Comparison of ENCODE assay signal across 9 cellular contexts in the genomic region with DNA sequence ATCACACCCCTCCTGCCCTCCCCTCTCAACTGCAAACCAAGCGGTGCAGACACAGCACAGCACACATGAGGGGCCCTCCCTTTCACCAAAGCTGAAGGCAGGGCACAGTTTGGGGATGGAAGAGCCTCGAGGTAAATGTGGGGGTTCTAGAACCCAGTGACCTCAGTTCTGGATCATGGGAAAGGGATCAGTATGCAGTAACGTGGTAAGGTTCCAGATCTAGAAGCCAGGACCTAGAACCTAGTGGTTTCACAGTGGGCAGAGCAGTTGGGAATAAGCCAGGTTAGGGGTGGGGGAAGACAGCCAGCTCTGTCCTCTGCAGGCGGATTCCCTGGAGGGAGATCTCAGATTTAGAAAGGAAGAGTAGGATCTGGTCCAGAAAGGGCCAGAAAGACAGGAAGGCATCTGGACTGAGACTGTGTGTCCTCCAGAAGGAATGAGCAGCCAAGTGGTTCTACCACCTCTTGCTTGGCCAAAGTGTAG. TPM values are rescaled to one million over a fixed set of nuclear protein-coding genes. Genes with fewer than 3 reads are reported as not detected.
DNase-seq lines count a peak whose midpoint lies in the region; ATAC-seq, FAIRE-seq and TF ChIP-seq lines count a peak whose summit lies in the region.
"Had no signal": no experiment of that assay in that cellular context is flagged by ENCODE, and none has a peak within 500 bp of the region (broad histone marks: within the 10 kb centered on the region; RNA-seq: fewer than 3 reads in every experiment).

No MANE protein-coding gene starts in this region.

- no peak overlapping the region for H3K18ac ChIP-seq in mesenchymal stem cell (ENCODE audit: low read depth in 1 of 2, low read length in 2 of 2)

- no peak overlapping the region for H3K4ac ChIP-seq in mesenchymal stem cell (ENCODE audit: low read depth in 1 of 2, low read length in 2 of 2)

- H3K36me3 ChIP-seq in astrocyte (ENCODE audit: insufficient read depth, low read length) (peaks cover 11% of the 10 kb centered on the region), mesenchymal stem cell (ENCODE audit: control insufficient read depth in 1 of 2, insufficient read depth in 2 of 2, low read depth in 1 of 2, low read length in 2 of 2) (peaks cover 52 to 56% of the 10 kb centered on the region in 2 experiments), vagina (peaks cover 0 to 26% of the 10 kb centered on the region in 2 donors)

- peaks cover 4% of the 10 kb centered on the region for H3K79me1 ChIP-seq in mesenchymal stem cell (replicated peaks; ENCODE audit: low read length, poor library complexity, severe bottlenecking)

- no peak overlapping the region for H3K14ac ChIP-seq in mesenchymal stem cell (ENCODE audit: low read length in 2 of 2)

- H3K9ac ChIP-seq in astrocyte (ENCODE audit: low read length) (no peak overlapping the region), mesenchymal stem cell (ENCODE audit: low read length) (peak overlapping the region; percentile 98)

- no peak overlapping the region for H3K4me2 ChIP-seq in astrocyte (ENCODE audit: low read length)
- H3K4me2 ChIP-seq in mesenchymal stem cell (ENCODE audit: low read length, poor library complexity, severe bottlenecking) = no peak overlapping the region

- H3K23ac ChIP-seq in mesenchymal stem cell (ENCODE audit: low read length in 2 of 2) = no peak overlapping the region

- H3K9me3 ChIP-seq in astrocyte (ENCODE audit: insufficient read depth, low read depth, low read length) = no peaks in the 10 kb centered on the region
- no peaks in the 10 kb centered on the region for H3K9me3 ChIP-seq in mesenchymal stem cell (ENCODE audit: control insufficient read depth, low read length)
- H3K9me3 ChIP-seq in vagina = no peaks in the 10 kb centered on the region

- H4K91ac ChIP-seq in mesenchymal stem cell (ENCODE audit: low read length) = no peak overlapping the region

- peaks cover 41 to 46% of the 10 kb centered on the region in 2 donors for H3K4me1 Mint-ChIP-seq in natural killer cell treated with Interleukin-12 subunit alpha and Interleukin-12 subunit beta and Interleukin-15 and Interleukin-18, amount 100 ng/mL, for 72 hours (ENCODE audit: low read depth in 2 of 2)
- peaks cover 34 to 40% of the 10 kb centered on the region in 2 donors for H3K4me1 Mint-ChIP-seq in natural killer cell
- H3K4me1 Mint-ChIP-seq in astrocyte (ENCODE audit: low read depth, unreplicated experiment) = peaks cover 27% of the 10 kb centered on the region

- H3K36me3 Mint-ChIP-seq in natural killer cell treated with Interleukin-12 subunit alpha and Interleukin-12 subunit beta and Interleukin-15 and Interleukin-18, amount 100 ng/mL, for 72 hours = peaks cover 7% of the 10 kb centered on the region
- no peaks in the 10 kb centered on the region for H3K36me3 Mint-ChIP-seq in natural killer cell
- peaks cover 32% of the 10 kb centered on the region for H3K36me3 Mint-ChIP-seq in astrocyte (ENCODE audit: low read depth, unreplicated experiment)

- H4K20me1 ChIP-seq in astrocyte (ENCODE audit: insufficient read depth, low read length) = peaks cover 52% of the 10 kb centered on the region

- DNase-seq in natural killer cell treated with Interleukin-12 subunit alpha and Interleukin-12 subunit beta and Interleukin-15 and Interleukin-18, amount 100 ng/mL, for 72 hours (ENCODE audit: low spot score) = no peak
- DNase-seq in natural killer cell (no peak), astrocyte (ENCODE audit: low read depth) (no peak), mesenchymal stem cell (peak; percentile 86), vagina (ENCODE audit: extremely low spot score in 2 of 2) (no peak), SW 1271 (lab: John Stamatoyannopoulos, UW) (no peak)
- DNase-seq in stimulated activated CD4-positive, alpha-beta T cell treated with anti-CD3 and anti-CD28 coated beads, Interleukin-2, amount 100 ng/mL, for 24 hours = no peak

- H2AK5ac ChIP-seq in mesenchymal stem cell (ENCODE audit: low read length, severe bottlenecking) = no peak overlapping the region

- no peak for FAIRE-seq in astrocyte (lab: Jason Lieb, UNC)
- FAIRE-seq: endometrium had no signal

- H3K27me3 ChIP-seq in astrocyte (ENCODE audit: insufficient read depth, low read length) = no peaks in the 10 kb centered on the region
- H3K27me3 ChIP-seq in mesenchymal stem cell (ENCODE audit: control insufficient read depth in 1 of 2, insufficient read depth in 1 of 2, low read length in 2 of 2) = no peaks in the 10 kb centered on the region
- H3K27me3 ChIP-seq in vagina = no peaks in the 10 kb centered on the region

- H2BK5ac ChIP-seq in mesenchymal stem cell (ENCODE audit: low read depth, low read length, poor library complexity, severe bottlenecking) = no peak overlapping the region

- ATAC-seq in natural killer cell treated with Interleukin-12 subunit alpha and Interleukin-12 subunit beta and Interleukin-15 and Interleukin-18, amount 100 ng/mL, for 72 hours = no peak
- ATAC-seq in natural killer cell = no peak
- no peak for ATAC-seq in GM21786 (IDR thresholded peaks at IDR 0.05; ENCODE audit: unreplicated experiment)

- no peak for TF ChIP-seq POLR2A in vagina (IDR thresholded peaks at IDR 0.05)

- no peak overlapping the region for H2BK15ac ChIP-seq in mesenchymal stem cell (ENCODE audit: low read depth, poor library complexity, severe bottlenecking)

- H2BK120ac ChIP-seq in mesenchymal stem cell (ENCODE audit: low read depth, low read length) = no peak overlapping the region

- peak overlapping the region; percentile 18 to 86 for H3K27ac Mint-ChIP-seq in natural killer cell treated with Interleukin-12 subunit alpha and Interleukin-12 subunit beta and Interleukin-15 and Interleukin-18, amount 100 ng/mL, for 72 hours
- H3K27ac Mint-ChIP-seq in natural killer cell (no peak overlapping the region), astrocyte (ENCODE audit: unreplicated experiment) (peak overlapping the region; percentile 85)

- 82% methylated on average over 4 of the region's 4 CpGs for WGBS in mesenchymal stem cell

- H2AFZ ChIP-seq in astrocyte (ENCODE audit: low read depth, low read length) = no peak overlapping the region
- H2AFZ ChIP-seq in mesenchymal stem cell (ENCODE audit: low read depth, low read length) = no peak overlapping the region

- intact Hi-C loops in natural killer cell (cut with micrococcal nuclease) (loop anchor here (5.0 to 10.0 kb wide), 2 partner anchors 66 to 323 kb away; a partner anchor contains a TSS), vagina (cut with DNase I) (loop anchor here (10.0 kb wide), 2 partner anchors 93 to 333 kb away; a partner anchor contains a TSS)

- no peaks in the 10 kb centered on the region for H3K9me3 Mint-ChIP-seq in natural killer cell treated with Interleukin-12 subunit alpha and Interleukin-12 subunit beta and Interleukin-15 and Interleukin-18, amount 100 ng/mL, for 72 hours
- no peaks in the 10 kb centered on the region for H3K9me3 Mint-ChIP-seq in natural killer cell
- H3K9me3 Mint-ChIP-seq in astrocyte (ENCODE audit: unreplicated experiment) = no peaks in the 10 kb centered on the region

- peaks cover 20% of the 10 kb centered on the region for H3K79me2 ChIP-seq in astrocyte (ENCODE audit: insufficient read depth, low read length)

- H3K4me3 Mint-ChIP-seq in natural killer cell treated with Interleukin-12 subunit alpha and Interleukin-12 subunit beta and Interleukin-15 and Interleukin-18, amount 100 ng/mL, for 72 hours = peak overlapping the region; percentile 100
- no peak overlapping the region for H3K4me3 Mint-ChIP-seq in natural killer cell
- peak overlapping the region; percentile 99 for H3K4me3 Mint-ChIP-seq in astrocyte (ENCODE audit: unreplicated experiment)

- no peak overlapping the region for H3K4me3 ChIP-seq in astrocyte (ENCODE audit: insufficient read depth, low read depth, low read length)
- no peak overlapping the region for H3K4me3 ChIP-seq in mesenchymal stem cell (ENCODE audit: insufficient read depth in 1 of 2, low read depth in 1 of 2, low read length in 2 of 2)
- no peak overlapping the region for H3K4me3 ChIP-seq in vagina

- H3K27me3 Mint-ChIP-seq in natural killer cell treated with Interleukin-12 subunit alpha and Interleukin-12 subunit beta and Interleukin-15 and Interleukin-18, amount 100 ng/mL, for 72 hours = no peaks in the 10 kb centered on the region
- H3K27me3 Mint-ChIP-seq in natural killer cell (ENCODE audit: low read depth in 2 of 2) = no peaks in the 10 kb centered on the region
- no peaks in the 10 kb centered on the region for H3K27me3 Mint-ChIP-seq in astrocyte (ENCODE audit: low read depth, unreplicated experiment)

- no peak overlapping the region for H4K8ac ChIP-seq in mesenchymal stem cell (ENCODE audit: low read length)

- H3K27ac ChIP-seq in astrocyte (ENCODE audit: low read depth, low read length) = no peak overlapping the region
- peak overlapping the region; percentile 18 for H3K27ac ChIP-seq in mesenchymal stem cell (ENCODE audit: low read length, poor library complexity, severe bottlenecking)
- H3K27ac ChIP-seq in vagina = peak overlapping the region; percentile 96

- H3K4me1 ChIP-seq in astrocyte (ENCODE audit: insufficient read depth, low read length) = peaks cover 29% of the 10 kb centered on the region
- peaks cover 28% of the 10 kb centered on the region for H3K4me1 ChIP-seq in mesenchymal stem cell (ENCODE audit: control insufficient read depth, insufficient read depth, low read depth, low read length)
- H3K4me1 ChIP-seq in vagina = peaks cover 34% of the 10 kb centered on the region

- no peak for TF ChIP-seq CTCF in natural killer cell (IDR thresholded peaks at IDR 0.05)
- TF ChIP-seq CTCF in astrocyte (IDR thresholded peaks at IDR 0.05; ENCODE audit: insufficient read depth, low read depth, low read length) = no peak
- TF ChIP-seq CTCF in vagina (IDR thresholded peaks at IDR 0.05) = no peak

- H2BK12ac ChIP-seq in mesenchymal stem cell (ENCODE audit: low read length in 2 of 2) = no peak overlapping the region

RNA-seq across cellular contexts. Expression of a gene that starts 3.1 kb away (rescaled TPM):
- 1,000 to 10,000 TPM; 1,643 to 2,467 TPM for total RNA-seq in natural killer cell treated with Interleukin-12 subunit alpha and Interleukin-12 subunit beta and Interleukin-15 and Interleukin-18, amount 100 ng/mL, for 72 hours
- total RNA-seq in natural killer cell = 1,000 to 10,000 TPM in 2 of 3 donors, 100 to 1,000 TPM in 1; 554 to 1,168 (median 1,024) TPM
- total RNA-seq in astrocyte = 3,402 and 4,020 TPM in 2 replicates
- polyA plus RNA-seq in mesenchymal stem cell (2013, experiment 1 of 2) = 12,810 TPM
- 12,668 TPM for polyA plus RNA-seq in mesenchymal stem cell (2013, experiment 2 of 2)
- total RNA-seq in vagina = 4,380 TPM

RNA-seq across cellular contexts. Expression of a gene that starts 13.5 kb away (rescaled TPM):
- total RNA-seq in natural killer cell treated with Interleukin-12 subunit alpha and Interleukin-12 subunit beta and Interleukin-15 and Interleukin-18, amount 100 ng/mL, for 72 hours = 100 to 1,000 TPM; 203 to 305 TPM
- 100 to 1,000 TPM; 117 to 133 (median 120) TPM for total RNA-seq in natural killer cell
- 169 and 174 TPM in 2 replicates for total RNA-seq in astrocyte
- 119 TPM for polyA plus RNA-seq in mesenchymal stem cell (2013, experiment 1 of 2)
- 110 TPM for polyA plus RNA-seq in mesenchymal stem cell (2013, experiment 2 of 2)
- total RNA-seq in vagina = 52.3 TPM

RNA-seq across cellular contexts. Expression of a gene that starts 24.9 kb away (rescaled TPM):
- total RNA-seq in natural killer cell treated with Interleukin-12 subunit alpha and Interleukin-12 subunit beta and Interleukin-15 and Interleukin-18, amount 100 ng/mL, for 72 hours = 100 to 1,000 TPM in 1 of 2 donors, 10 to 100 TPM in 1; 85.7 to 119 TPM
- total RNA-seq in natural killer cell = 10 to 100 TPM; 31.6 to 34.5 (median 34.4) TPM
- 86.0 and 86.8 TPM in 2 replicates for total RNA-seq in astrocyte
- 26.9 TPM for polyA plus RNA-seq in mesenchymal stem cell (2013, experiment 1 of 2)
- 27.1 TPM for polyA plus RNA-seq in mesenchymal stem cell (2013, experiment 2 of 2)
- 32.2 TPM for total RNA-seq in vagina

RNA-seq across cellular contexts. Expression of a gene that starts 25.5 kb away (rescaled TPM):
- 100 to 1,000 TPM; 101 to 173 TPM for total RNA-seq in natural killer cell treated with Interleukin-12 subunit alpha and Interleukin-12 subunit beta and Interleukin-15 and Interleukin-18, amount 100 ng/mL, for 72 hours
- 10 to 100 TPM; 23.6 to 28.3 (median 26.5) TPM for total RNA-seq in natural killer cell
- total RNA-seq in astrocyte = 105 and 106 TPM in 2 replicates
- polyA plus RNA-seq in mesenchymal stem cell (2013, experiment 1 of 2) = 46.3 TPM
- polyA plus RNA-seq in mesenchymal stem cell (2013, experiment 2 of 2) = 43.5 TPM
- total RNA-seq in vagina = 100 TPM

RNA-seq across cellular contexts. Expression of a gene that starts 34.7 kb away (rescaled TPM):
- total RNA-seq in natural killer cell treated with Interleukin-12 subunit alpha and Interleukin-12 subunit beta and Interleukin-15 and Interleukin-18, amount 100 ng/mL, for 72 hours = under 1 TPM in 1 of 2 donors, not detected in 1; 0.43 TPM
- total RNA-seq in natural killer cell (not detected), astrocyte (0.45 TPM in 1 of 2 replicates, not detected in the other), vagina (not detected)
- polyA plus RNA-seq in mesenchymal stem cell (2013, experiment 1 of 2) = not detected
- polyA plus RNA-seq in mesenchymal stem cell (2013, experiment 2 of 2) = 0.04 TPM

Comparison
In these comparisons a context has a peak if more than half of its experiments do, and no peak if none do; other contexts are left out.
1. H3K27ac Mint-ChIP-seq: peak in natural killer cell treated with Interleukin-12 subunit alpha and Interleukin-12 subunit beta and Interleukin-15 and Interleukin-18, amount 100 ng/mL, for 72 hours (2 of 2) and astrocyte (single experiment); none in natural killer cell (0 of 2).